Comparison of ENCODE assay signal across 27 cellular contexts in the genomic region with DNA sequence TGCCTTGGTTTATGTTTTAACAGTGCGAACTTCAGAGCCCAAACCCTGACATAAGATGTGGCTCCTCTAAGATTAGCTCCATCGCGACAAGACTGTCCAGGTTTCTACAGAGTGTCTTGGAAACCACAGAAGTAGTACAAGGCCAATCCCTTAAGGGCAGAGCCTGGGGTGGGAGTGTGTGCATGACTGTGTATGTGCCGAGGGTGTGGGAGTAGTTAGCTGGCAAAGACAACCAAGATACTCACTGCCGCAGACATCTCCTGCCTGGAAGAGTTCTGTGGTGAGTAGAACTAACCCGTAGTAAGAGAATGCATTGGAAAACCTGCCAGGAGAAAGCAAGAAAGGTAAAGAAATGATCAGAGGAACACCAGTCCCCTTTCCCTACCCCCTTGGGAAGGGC. TPM values are rescaled to one million over a fixed set of nuclear protein-coding genes. Genes with fewer than 3 reads are reported as not detected.
DNase-seq lines count a peak whose midpoint lies in the region; ATAC-seq and TF ChIP-seq lines count a peak whose summit lies in the region.
"Had no signal": no experiment of that assay in that cellular context is flagged by ENCODE, and none has a peak within 500 bp of the region (broad histone marks: within the 10 kb centered on the region; RNA-seq: fewer than 3 reads in every experiment).

No MANE protein-coding gene starts in this region.

- H3K27me3 Mint-ChIP-seq in immature natural killer cell (ENCODE audit: low read depth in 3 of 3): peaks cover 0 to 7% (median 1%) of the 10 kb centered on the region in 3 donors

- no peaks in the 10 kb centered on the region for H3K36me3 Mint-ChIP-seq in immature natural killer cell

- H4K8ac ChIP-seq in trophoblast cell (ENCODE audit: low read depth, low read length): no peak overlapping the region

- no peak overlapping the region for H2BK120ac ChIP-seq in trophoblast cell (ENCODE audit: insufficient read depth, low read length, poor library complexity)

- H3K14ac ChIP-seq in trophoblast cell (ENCODE audit: low read length): no peak overlapping the region

- no peaks in the 10 kb centered on the region for H3K9me3 Mint-ChIP-seq in immature natural killer cell
- H3K9me3 Mint-ChIP-seq: CD4-positive, alpha-beta T cell had no signal

- H3K4me2 ChIP-seq in trophoblast cell (ENCODE audit: low read length): no peak overlapping the region
- H3K4me2 ChIP-seq: A549 had no signal

- no peaks in the 10 kb centered on the region for H3K79me1 ChIP-seq in trophoblast cell (ENCODE audit: low read length)

- peak; percentile 25 for DNase-seq in NB4 (ENCODE audit: low read depth)
- DNase-seq in RPMI7951 (ENCODE audit: low read depth): peak; percentile 16
- DNase-seq in epithelial cell of esophagus (ENCODE audit: low read depth): peak; percentile 16
- no peak for DNase-seq in trophoblast cell
- no peak for DNase-seq in immature natural killer cell
- DNase-seq: AML-193; CD4-positive, alpha-beta T cell; DMS53; H7; KG1; NCI-H1092; NCI-H1417 treated with DMSO at 0.1 percent for 48 hours; NCI-H1694 treated with DMSO at 0.1 percent for 48 hours; NCI-H2081; NCI-H2227 treated with DMSO at 0.1 percent for 48 hours; NCI-H510A; NCI-H69; Peyer's patch; SIG-M5; SW 1271 had no signal

- no peak overlapping the region for H3K4ac ChIP-seq in trophoblast cell (ENCODE audit: low read depth, low read length)

- no peak overlapping the region for H3K23ac ChIP-seq in trophoblast cell (ENCODE audit: low read length)

- H3K27ac Mint-ChIP-seq in immature natural killer cell: no peak overlapping the region
- H3K27ac Mint-ChIP-seq: CD4-positive, alpha-beta T cell had no signal

- no peak overlapping the region for H3K4me3 Mint-ChIP-seq in immature natural killer cell
- H3K4me3 Mint-ChIP-seq: CD4-positive, alpha-beta T cell had no signal

- no peaks in the 10 kb centered on the region for H3K79me2 ChIP-seq in trophoblast cell (ENCODE audit: control insufficient read depth, insufficient read depth, low read length, poor library complexity)

- no peak overlapping the region for H4K12ac ChIP-seq in trophoblast cell (ENCODE audit: low read depth, low read length)

- H2AK5ac ChIP-seq in trophoblast cell (ENCODE audit: low read length): no peak overlapping the region

- H3K9ac ChIP-seq in trophoblast cell (ENCODE audit: low read length): no peak overlapping the region
- H3K9ac ChIP-seq: BLaER1 treated with 17β-estradiol and CSF1 and Interleukin-3, amounts not matched to agents 10 nM and 100 nM had no signal

- ATAC-seq in GM18867 (IDR thresholded peaks at IDR 0.05; ENCODE audit: unreplicated experiment) (no peak), GM19452 (IDR thresholded peaks at IDR 0.05; ENCODE audit: unreplicated experiment) (no peak), GM19397 (IDR thresholded peaks at IDR 0.05; ENCODE audit: unreplicated experiment) (no peak)
- ATAC-seq: A549 had no signal

- no peaks in the 10 kb centered on the region for H3K9me3 ChIP-seq in trophoblast cell (ENCODE audit: insufficient read depth, low read depth, low read length)
- H3K9me3 ChIP-seq: A549; BLaER1 treated with 17β-estradiol and CSF1 and Interleukin-3, amounts not matched to agents 10 nM and 100 nM; Peyer's patch had no signal

- H3K4me1 ChIP-seq in trophoblast cell (ENCODE audit: control insufficient read depth in 1 of 2, insufficient read depth in 2 of 2, low read length in 2 of 2): peaks cover 0 to 2% of the 10 kb centered on the region in 2 experiments
- H3K4me1 ChIP-seq: A549 had no signal

- peak overlapping the region; percentile 6 for H3K27ac ChIP-seq in trophoblast cell (ENCODE audit: low read depth, low read length)
- H3K27ac ChIP-seq: A549; BLaER1 treated with 17β-estradiol and CSF1 and Interleukin-3, amounts not matched to agents 10 nM and 100 nM; Peyer's patch; SK-N-MC had no signal

- TF ChIP-seq POLR2A in NB4 (IDR thresholded peaks at IDR 0.05; ENCODE audit: extremely low read depth, insufficient read length): no peak

- no peaks in the 10 kb centered on the region for H3K27me3 ChIP-seq in trophoblast cell (ENCODE audit: insufficient read depth, low read length)
- H3K27me3 ChIP-seq: BLaER1 treated with 17β-estradiol and CSF1 and Interleukin-3, amounts not matched to agents 10 nM and 100 nM; Peyer's patch had no signal

- WGBS in trophoblast cell (ENCODE audit: extremely low coverage, insufficient coverage, insufficient read length): no CpG with 5 or more reads among the region's 6 CpGs

- no peak overlapping the region for H2AFZ ChIP-seq in trophoblast cell (ENCODE audit: insufficient read depth, low read length, poor library complexity)

- no peak for TF ChIP-seq CTCF in NB4 (IDR thresholded peaks at IDR 0.05; ENCODE audit: low read depth, low read length)
- no peak for TF ChIP-seq CTCF in epithelial cell of esophagus (IDR thresholded peaks at IDR 0.05; ENCODE audit: insufficient read depth, low read depth, low read length, missing control alignments)

- H4K91ac ChIP-seq in trophoblast cell (ENCODE audit: low read depth, low read length): no peak overlapping the region

- no peak overlapping the region for H2BK12ac ChIP-seq in trophoblast cell (ENCODE audit: low read length)

- H3K36me3 ChIP-seq in trophoblast cell (ENCODE audit: control insufficient read depth in 1 of 2, insufficient read depth in 2 of 2, low read length in 2 of 2): no peaks in the 10 kb centered on the region
- H3K36me3 ChIP-seq: BLaER1 treated with 17β-estradiol and CSF1 and Interleukin-3, amounts not matched to agents 10 nM and 100 nM; Peyer's patch had no signal

- no peak overlapping the region for H2BK5ac ChIP-seq in trophoblast cell (ENCODE audit: low read depth, low read length, poor library complexity)

- H3K4me3 ChIP-seq in NB4 (ENCODE audit: low read depth, low read length) (no peak overlapping the region), epithelial cell of esophagus (ENCODE audit: low read length) (no peak overlapping the region), trophoblast cell (ENCODE audit: low read depth, low read length) (no peak overlapping the region)
- H3K4me3 ChIP-seq: A549; BLaER1 treated with 17β-estradiol and CSF1 and Interleukin-3, amounts not matched to agents 10 nM and 100 nM; Peyer's patch; SK-N-MC had no signal

- H3K4me1 Mint-ChIP-seq in immature natural killer cell: no peaks in the 10 kb centered on the region

- no peak overlapping the region for H3K18ac ChIP-seq in trophoblast cell (ENCODE audit: low read length)

RNA-seq across cellular contexts. Expression of gene DAO, which starts 54.1 kb away (rescaled TPM):
- total RNA-seq in RPMI7951 (2014; rRNA removed; shearing (Covaris generic)): not detected in 2 replicates
- polyA plus RNA-seq in trophoblast cell (2013): 0.45 and 0.68 TPM in 2 replicates
- polyA plus RNA-seq in immature natural killer cell: not detected
- total RNA-seq: CD4-positive, alpha-beta T cell; H7; OCI-LY7 had no signal
- polyA plus RNA-seq: A549 had no signal

Comparison
In these comparisons a context has a peak if more than half of its experiments do, and no peak if none do; other contexts are left out.
1. DNase-seq: peak in NB4 (single experiment), RPMI7951 (single experiment) and epithelial cell of esophagus (single experiment); none in trophoblast cell (0 of 2) and immature natural killer cell (0 of 3).